In genomic region chr11:9783986-9784385, GRCh38 we compare ENCODE assay signal across 1 cellular context.
TF ChIP-seq lines count a peak whose summit lies in the region.

No MANE protein-coding gene starts in this region.

TF ChIP-seq in K562, 482 proteins besides CTCF, POLR2A, EP300 and RAD21 (continued from another document):
- TF ChIP-seq ZNF449 (CRISPR knock-in tag; IDR thresholded peaks at IDR 0.05) (no peak), CUX1 (CRISPR knock-in tag; IDR thresholded peaks at IDR 0.05) (no peak), ZNF175 (CRISPR knock-in tag; IDR thresholded peaks at IDR 0.05; ENCODE audit: low read depth) (no peak)
TF ChIP-seq in K562: peak in this region for 0.
